8 cellular contexts compared by ENCODE assay signal in genomic region chr18:58051765-58052460, GRCh38. TPM values are rescaled to one million over a fixed set of nuclear protein-coding genes. Genes with fewer than 3 reads are reported as not detected.
A peak's percentile ranks its signal among the peaks of the same experiment; 100 is the strongest.
DNase-seq lines count a peak whose midpoint lies in the region; FAIRE-seq and TF ChIP-seq lines count a peak whose summit lies in the region.

No MANE protein-coding gene starts in this region.

- peaks cover 26% of the 10 kb centered on the region for H3K4me1 Mint-ChIP-seq in Caco-2 (ENCODE audit: low read depth, unreplicated experiment)

- no peaks in the 10 kb centered on the region for H3K9me3 Mint-ChIP-seq in Caco-2 (ENCODE audit: unreplicated experiment)

- H3K27me3 Mint-ChIP-seq in Caco-2 (ENCODE audit: insufficient read depth, unreplicated experiment): no peaks in the 10 kb centered on the region

- H3K79me2 ChIP-seq in GM23248 (ENCODE audit: insufficient read depth): no peaks in the 10 kb centered on the region
- peaks cover 98% of the 10 kb centered on the region for H3K79me2 ChIP-seq in hepatocyte

- no peak overlapping the region for H3K4me2 ChIP-seq in GM23248 (ENCODE audit: unreplicated experiment)
- H3K4me2 ChIP-seq in hepatocyte: no peak overlapping the region

- peaks cover 11% of the 10 kb centered on the region for H3F3A ChIP-seq in GM23248 (ENCODE audit: insufficient read depth)

- H3K9ac ChIP-seq in GM23248: no peak overlapping the region

- H3K9me2 ChIP-seq in GM23248 (ENCODE audit: insufficient read depth) (no peaks in the 10 kb centered on the region), hepatocyte (replicated peaks; ENCODE audit: insufficient read depth) (no peaks in the 10 kb centered on the region)

- POLR2A ChIA-PET in Caco-2 (lab: Charles Lee): no interaction called here

- no peak overlapping the region for H3K27ac ChIP-seq in GM23248
- H3K27ac ChIP-seq in hepatocyte: peak overlapping the region; percentile 0

- H3K36me3 ChIP-seq in GM23248 (ENCODE audit: low read depth) (no peaks in the 10 kb centered on the region), hepatocyte (replicated peaks; ENCODE audit: insufficient read depth, low read depth) (no peaks in the 10 kb centered on the region), Caco-2 (ENCODE audit: control insufficient read depth, insufficient read depth, low read length) (no peaks in the 10 kb centered on the region)

- 72 to 76% methylated on average over 4 of the region's 4 CpGs for WGBS in GM23248 (ENCODE audit: low coverage in 1 of 2, low lambda C conversion rate in 2 of 2, missing lambda C conversion rate in 2 of 2), 2 experiments
- 46% methylated on average over 4 of the region's 4 CpGs for WGBS in hepatocyte (ENCODE audit: low lambda C conversion rate, missing lambda C conversion rate)

- TF ChIP-seq CTCF in hepatocyte (IDR thresholded peaks at IDR 0.05; ENCODE audit: poor library complexity) (peak; percentile 48), Caco-2 (IDR thresholded peaks at IDR 0.05; ENCODE audit: insufficient read depth in 1 of 2, low read depth in 1 of 2, low read length in 1 of 2, severe bottlenecking in 1 of 2, unreplicated experiment in 1 of 2) (peak in 1 of 2 experiments; percentile 2)

- no peak overlapping the region for H3K4me3 Mint-ChIP-seq in Caco-2 (ENCODE audit: unreplicated experiment)

- FAIRE-seq in RCC 7860 (lab: Jason Lieb, UNC): peak; percentile 59

- H3K27ac Mint-ChIP-seq in Caco-2 (ENCODE audit: unreplicated experiment): no peak overlapping the region

- DNase-seq in DMS53 (lab: John Stamatoyannopoulos, UW): peak; percentile 59
- peak; percentile 43 for DNase-seq in GM23248
- peak; percentile 35 for DNase-seq in RCC 7860 (ENCODE audit: low spot score)
- DNase-seq in hepatocyte (ENCODE audit: low spot score): no peak
- DNase-seq in NCI-H82 (lab: John Stamatoyannopoulos, UW): no peak
- no peak for DNase-seq in Caco-2
- DNase-seq in C1 segment of cervical spinal cord (lab: John Stamatoyannopoulos, UW): no peak
- DNase-seq in pons (ENCODE audit: low spot score): no peak

- H4K20me1 ChIP-seq in GM23248 (ENCODE audit: insufficient read depth) (no peaks in the 10 kb centered on the region), hepatocyte (ENCODE audit: insufficient read depth, poor library complexity, severe bottlenecking) (peaks cover 51% of the 10 kb centered on the region)

- CTCF ChIA-PET in Caco-2 (lab: Charles Lee): interaction anchor here (0.9 kb wide), 1 partner anchor 70 kb away, joined by 4 read pairs; no protein-coding TSS in a partner anchor

- H2AFZ ChIP-seq in GM23248 (no peak overlapping the region), hepatocyte (no peak overlapping the region)

- H3K4me3 ChIP-seq in GM23248 (no peak overlapping the region), hepatocyte (no peak overlapping the region), Caco-2 (ENCODE audit: low read depth, low read length) (no peak overlapping the region)

- in situ Hi-C loops in GM23248 (cut with MboI): no loop called here

- no TSS peak for BruUV-seq in Caco-2 (replicated peaks; lab: Mats Ljungman, UMichigan)

- intact Hi-C loops in Caco-2 (cut with micrococcal nuclease; ENCODE audit: unreplicated experiment): loop anchor here (2.0 kb wide), 1 partner anchor 71 kb away; no protein-coding TSS in a partner anchor

- H3K36me3 Mint-ChIP-seq in Caco-2 (ENCODE audit: insufficient read depth, unreplicated experiment): no peaks in the 10 kb centered on the region

- H3K4me1 ChIP-seq in GM23248 (ENCODE audit: insufficient read depth): peaks cover 11% of the 10 kb centered on the region; the same call in 1 of the 2 replicates
- H3K4me1 ChIP-seq in hepatocyte (ENCODE audit: insufficient read depth): peaks cover 34% of the 10 kb centered on the region
- H3K4me1 ChIP-seq in Caco-2: peaks cover 15% of the 10 kb centered on the region

- H3K9me3 ChIP-seq in GM23248 (ENCODE audit: low read depth) (no peaks in the 10 kb centered on the region), hepatocyte (ENCODE audit: low read depth) (no peaks in the 10 kb centered on the region), Caco-2 (no peaks in the 10 kb centered on the region)

- no peaks in the 10 kb centered on the region for H3K27me3 ChIP-seq in GM23248 (replicated peaks; ENCODE audit: insufficient read depth)
- no peaks in the 10 kb centered on the region for H3K27me3 ChIP-seq in hepatocyte
- H3K27me3 ChIP-seq in Caco-2 (replicated peaks; ENCODE audit: control insufficient read depth, insufficient read depth, low read length): no peaks in the 10 kb centered on the region

RNA-seq across cellular contexts. Expression of gene NEDD4L, which starts 7.9 kb away (rescaled TPM):
- total RNA-seq in GM23248 (2014; rRNA removed; shearing (Covaris generic)): 6.1 and 7.1 TPM in 2 replicates
- 3.2 and 3.7 TPM in 2 replicates for polyA plus RNA-seq in GM23248 (2016; fragmentation: Nextera tagmentation; extraction: Ambion mirVana)
- 139 and 140 TPM in 2 replicates for total RNA-seq in hepatocyte
- 104 and 122 TPM in 2 replicates for polyA plus RNA-seq in hepatocyte
- 84.4 and 85.4 TPM in 2 replicates for total RNA-seq in Caco-2 (2022)

Comparison
In these comparisons a context has a peak if more than half of its experiments do, and no peak if none do; other contexts are left out.
1. DNase-seq: peak in DMS53 (single experiment), GM23248 (single experiment) and RCC 7860 (single experiment); none in hepatocyte (single experiment), NCI-H82 (single experiment), Caco-2 (0 of 2), C1 segment of cervical spinal cord (0 of 14) and pons (single experiment).
2. RNA of gene NEDD4L, which starts 7.9 kb away (total RNA-seq): 139 to 140 TPM in hepatocyte and 84.4 to 85.4 TPM in Caco-2; 6.1 to 7.1 TPM in GM23248; every median in the first group is over 10 times any median in the second.